Comparison of ENCODE assay signal across 12 cellular contexts in the genomic region with DNA sequence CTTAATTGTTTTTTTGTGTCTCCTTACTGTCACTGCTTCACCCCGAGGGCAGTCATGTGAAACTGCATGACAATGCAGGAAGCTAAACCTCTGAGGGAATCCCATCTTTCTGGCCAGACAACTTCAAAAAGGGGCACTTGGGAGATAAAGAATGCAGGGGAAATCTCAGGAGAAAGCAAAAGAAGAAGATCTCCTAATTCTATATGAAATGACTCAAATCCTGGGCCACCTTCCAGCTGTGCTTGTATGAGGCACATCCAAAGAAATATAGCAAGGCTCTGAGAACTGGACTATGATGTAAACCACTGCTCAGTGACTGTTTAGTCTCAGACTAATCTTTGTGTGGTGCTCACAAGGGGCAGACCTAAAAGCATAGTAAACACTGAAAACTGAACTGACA. TPM values are rescaled to one million over a fixed set of nuclear protein-coding genes. Genes with fewer than 3 reads are reported as not detected.
DNase-seq lines count a peak whose midpoint lies in the region; TF ChIP-seq lines count a peak whose summit lies in the region.
"Had no signal": no experiment of that assay in that cellular context is flagged by ENCODE, and none has a peak within 500 bp of the region (broad histone marks: within the 10 kb centered on the region; RNA-seq: fewer than 3 reads in every experiment).

No MANE protein-coding gene starts in this region.

- H3K79me2 ChIP-seq in fibroblast of lung (ENCODE audit: control insufficient read depth, insufficient read depth, low read length) = no peaks in the 10 kb centered on the region

- no peaks in the 10 kb centered on the region for H3K9me3 ChIP-seq in fibroblast of lung (ENCODE audit: control insufficient read depth, insufficient read depth, low read depth, low read length)

- H3K36me3 ChIP-seq in fibroblast of lung (ENCODE audit: control insufficient read depth, insufficient read depth, low read length) = no peaks in the 10 kb centered on the region

- H3K4me1 ChIP-seq in fibroblast of lung (ENCODE audit: control insufficient read depth, extremely low read depth, insufficient read depth, low read length) = peaks cover 2% of the 10 kb centered on the region

- H3K4me3 ChIP-seq in fibroblast of lung (replicated peaks in 1 of 4; ENCODE audit: control extremely low read depth in 1 of 4, insufficient read depth in 1 of 4, low read depth in 3 of 4, low read length in 4 of 4) = no peak overlapping the region
- H3K4me3 ChIP-seq: GM12878 had no signal

- peaks cover 2% of the 10 kb centered on the region for H3K36me3 Mint-ChIP-seq in neural crest cell (ENCODE audit: low read depth)
- H3K36me3 Mint-ChIP-seq in endothelial cell (ENCODE audit: low read depth, unreplicated experiment) = peaks cover 24% of the 10 kb centered on the region
- H3K36me3 Mint-ChIP-seq: CD8-positive, alpha-beta memory T cell had no signal

- no peak overlapping the region for H3K4me2 ChIP-seq in fibroblast of lung (ENCODE audit: extremely low read depth, insufficient read depth, low read length)

- peak overlapping the region; percentile 53 for H3K27ac Mint-ChIP-seq in neural crest cell (ENCODE audit: unreplicated experiment)
- no peak overlapping the region for H3K27ac Mint-ChIP-seq in endothelial cell (ENCODE audit: unreplicated experiment)
- H3K27ac Mint-ChIP-seq: CD8-positive, alpha-beta memory T cell had no signal

- H3K4me3 Mint-ChIP-seq in neural crest cell (no peak overlapping the region), endothelial cell (ENCODE audit: unreplicated experiment) (no peak overlapping the region)
- H3K4me3 Mint-ChIP-seq: CD8-positive, alpha-beta memory T cell had no signal

- no peaks in the 10 kb centered on the region for H3K9me3 Mint-ChIP-seq in neural crest cell
- no peaks in the 10 kb centered on the region for H3K9me3 Mint-ChIP-seq in endothelial cell (ENCODE audit: unreplicated experiment)

- no peak overlapping the region for H3K27ac ChIP-seq in fibroblast of lung (ENCODE audit: insufficient read depth, low read length)

- H4K20me1 ChIP-seq in fibroblast of lung (ENCODE audit: control insufficient read depth, extremely low read depth, insufficient read depth, low read length) = no peaks in the 10 kb centered on the region

- H3K27me3 Mint-ChIP-seq in neural crest cell (ENCODE audit: low read depth) (no peaks in the 10 kb centered on the region), endothelial cell (ENCODE audit: unreplicated experiment) (peaks cover 1% of the 10 kb centered on the region)

- TF ChIP-seq CTCF in fibroblast of lung (conservative IDR thresholded peaks at IDR 0.05 in 1 of 2, IDR thresholded peaks at IDR 0.05 in 1 of 2; ENCODE audit: low read depth in 1 of 2, low read length in 2 of 2) = no peak
- TF ChIP-seq CTCF in neural crest cell (conservative IDR thresholded peaks at IDR 0.05) = no peak
- no peak for TF ChIP-seq CTCF in endothelial cell (IDR thresholded peaks at IDR 0.05; ENCODE audit: unreplicated experiment)

- peaks cover 16% of the 10 kb centered on the region for H3K4me1 Mint-ChIP-seq in neural crest cell
- peaks cover 2% of the 10 kb centered on the region for H3K4me1 Mint-ChIP-seq in endothelial cell (ENCODE audit: unreplicated experiment)
- H3K4me1 Mint-ChIP-seq: CD8-positive, alpha-beta memory T cell had no signal

- no peak overlapping the region for H3K9ac ChIP-seq in fibroblast of lung (ENCODE audit: insufficient read depth, low read length)

- no peak overlapping the region for H2AFZ ChIP-seq in fibroblast of lung (ENCODE audit: low read length)

- H3K27me3 ChIP-seq in fibroblast of lung (ENCODE audit: control insufficient read depth, insufficient read depth, low read length) = no peaks in the 10 kb centered on the region

- DNase-seq in ELF-1 (ENCODE audit: low read depth, low spot score) (peak; percentile 85), RPMI7951 (ENCODE audit: low read depth) (peak; percentile 72), fibroblast of lung (ENCODE audit: low read depth in 2 of 2) (peak; percentile 81 to 84), neural crest cell (ENCODE audit: low read depth, low spot score) (no peak), endothelial cell (ENCODE audit: low spot score) (no peak), HUDEP-2 (lab: John Stamatoyannopoulos, UW; ENCODE audit: unreplicated experiment in 76 of 76) (no peak), superior temporal gyrus (ENCODE audit: extremely low spot score) (no peak), GF-D8 (lab: John Stamatoyannopoulos, UW) (no peak)
- DNase-seq: activated CD4-positive, alpha-beta T cell treated with anti-CD3 and anti-CD28 coated beads, Interleukin-2, amount 50 U/mL, for 1 hour; CD8-positive, alpha-beta memory T cell; NCI-H524 treated with DMSO at 0.1 percent for 48 hours had no signal

RNA-seq across cellular contexts. Expression of a gene that starts 22.6 kb away (rescaled TPM):
- 28.3 and 35.9 TPM in 2 replicates for total RNA-seq in RPMI7951 (2014; rRNA removed; shearing (Covaris generic))
- total RNA-seq in fibroblast of lung = 21.6 and 23.1 TPM in 2 replicates
- polyA plus RNA-seq in fibroblast of lung = 25.0 and 34.3 TPM in 2 replicates
- 17.8 and 25.4 TPM in 2 replicates for polyA plus RNA-seq in fibroblast of lung (2012)
- polyA minus RNA-seq in fibroblast of lung (ENCODE audit: low replicate concordance) = 7.5 and 10.1 TPM in 2 replicates
- total RNA-seq in neural crest cell = 55.6 and 70.7 TPM in 2 replicates
- 27.1 TPM for total RNA-seq in endothelial cell (ENCODE audit: unreplicated experiment)

Comparison
In these comparisons a context has a peak if more than half of its experiments do, and no peak if none do; other contexts are left out.
1. DNase-seq: peak in ELF-1 (single experiment), RPMI7951 (single experiment) and fibroblast of lung (2 of 2); none in neural crest cell (single experiment), endothelial cell (single experiment), HUDEP-2 (0 of 76), superior temporal gyrus (single experiment) and GF-D8 (single experiment).